ENCODE assay signal across 9 cellular contexts in the genomic region with DNA sequence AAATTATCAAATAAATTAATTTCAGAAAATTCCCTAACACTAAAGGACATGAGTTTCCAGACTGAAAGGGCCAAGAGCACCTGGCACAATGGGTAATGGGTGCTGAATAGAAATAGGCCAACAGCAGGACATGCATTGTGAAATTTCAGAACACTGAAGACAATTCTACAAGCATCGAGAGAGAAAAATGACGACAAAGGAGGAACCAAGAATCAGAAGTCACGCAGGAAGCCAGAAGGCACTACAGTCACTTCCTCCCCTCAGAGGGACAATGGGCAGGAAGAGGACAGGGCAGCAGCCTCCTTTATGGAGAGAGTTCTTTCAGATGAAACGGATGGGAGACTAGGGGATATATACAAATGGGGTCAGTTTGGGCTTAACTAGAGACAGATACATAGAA. TPM values are rescaled to one million over a fixed set of nuclear protein-coding genes. Genes with fewer than 3 reads are reported as not detected.
A peak's percentile ranks its signal among the peaks of the same experiment; 100 is the strongest.
DNase-seq lines count a peak whose midpoint lies in the region; ATAC-seq, FAIRE-seq and TF ChIP-seq lines count a peak whose summit lies in the region.
"Had no signal": no experiment of that assay in that cellular context is flagged by ENCODE, and none has a peak within 500 bp of the region (broad histone marks: within the 10 kb centered on the region; RNA-seq: fewer than 3 reads in every experiment).

No MANE protein-coding gene starts in this region.

- H3K36me3 ChIP-seq in GM12878 (ENCODE audit: control insufficient read depth in 2 of 2, insufficient read depth in 2 of 2, low read length in 1 of 2) = peaks cover 0 to 7% of the 10 kb centered on the region in 2 experiments; a peak in 1 of 4 replicates
- H3K36me3 ChIP-seq in muscle layer of duodenum (ENCODE audit: control insufficient read depth in 1 of 2, insufficient read depth in 2 of 2, low read length in 2 of 2) = peaks cover 0 to 5% of the 10 kb centered on the region in 2 donors
- no peaks in the 10 kb centered on the region for H3K36me3 ChIP-seq in mesendoderm (ENCODE audit: control insufficient read depth, insufficient read depth, low read length)

- H4K20me1 ChIP-seq in GM12878 (ENCODE audit: control insufficient read depth, insufficient read depth) = no peaks in the 10 kb centered on the region

- CTCF ChIA-PET in GM12878 (lab: Yijun Ruan, JAX) = interaction anchor here (2.0 to 3.2 kb wide), 2 partner anchors 10 to 33 kb away, joined by 6 to 18 read pairs; no protein-coding TSS in a partner anchor

- H4K5ac ChIP-seq in mesendoderm (ENCODE audit: low read length) = no peak overlapping the region

- H3K4me2 ChIP-seq in GM12878 (ENCODE audit: control insufficient read depth, insufficient read depth) (no peak overlapping the region), mesendoderm (ENCODE audit: low read length) (no peak overlapping the region)

- intact Hi-C loops in GM12878 (cut with micrococcal nuclease; ENCODE audit: unreplicated experiment) = loop anchor here (5.0 kb wide), 1 partner anchor 278 kb away; no protein-coding TSS in a partner anchor

- H3K23ac ChIP-seq in mesendoderm (ENCODE audit: low read length) = no peak overlapping the region

- peak; percentile 64 to 72; a peak in 2 of 4 replicates for TF ChIP-seq EP300 in GM12878 (IDR thresholded peaks at IDR 0.05; ENCODE audit: borderline replicate concordance in 1 of 2, control insufficient read depth in 1 of 2, low read depth in 2 of 2, low read length in 2 of 2)

- H3K4me1 ChIP-seq in GM12878 (ENCODE audit: control insufficient read depth, insufficient read depth, low read length) (no peaks in the 10 kb centered on the region), muscle layer of duodenum (ENCODE audit: control insufficient read depth in 1 of 2, insufficient read depth in 2 of 2, low read length in 2 of 2) (no peaks in the 10 kb centered on the region), mesendoderm (ENCODE audit: control insufficient read depth, low read depth, low read length) (no peaks in the 10 kb centered on the region)

- peaks cover 14 to 23% (median 18%) of the 10 kb centered on the region in 3 donors for H3K4me1 Mint-ChIP-seq in IgD-negative memory B cell

- in situ Hi-C loops in GM12878 (cut with MboI) = no loop called here

- H3K9ac ChIP-seq in GM12878 (ENCODE audit: control insufficient read depth, insufficient read depth, low read length) = no peak overlapping the region
- H3K9ac ChIP-seq in mesendoderm (ENCODE audit: low read length) = no peak overlapping the region

- FAIRE-seq in GM12878 (lab: Jason Lieb, UNC) = no peak

- H4K8ac ChIP-seq in mesendoderm (ENCODE audit: low read depth, low read length) = no peak overlapping the region

- no peaks in the 10 kb centered on the region for H3K27me3 Mint-ChIP-seq in IgD-negative memory B cell

- H3K4ac ChIP-seq in mesendoderm (ENCODE audit: low read depth, low read length) = no peak overlapping the region

- H3K27ac Mint-ChIP-seq in IgD-negative memory B cell = peak overlapping the region in 2 of 3 donors; percentile 47 to 81

- H2BK120ac ChIP-seq in mesendoderm (ENCODE audit: low read depth, low read length) = no peak overlapping the region

- H2BK5ac ChIP-seq in mesendoderm (ENCODE audit: low read length) = no peak overlapping the region

- H3K18ac ChIP-seq in mesendoderm (ENCODE audit: low read length) = no peak overlapping the region

- RAD21 ChIA-PET in GM12878 (lab: Charles Lee; ENCODE audit: unreplicated experiment) = interaction anchor here (1.1 to 2.2 kb wide), 3 partner anchors 9 to 11 kb away, joined by 3 to 11 read pairs (median 7); no protein-coding TSS in a partner anchor

- H3K27me3 ChIP-seq in GM12878 (replicated peaks in 1 of 2; ENCODE audit: control insufficient read depth in 2 of 2, insufficient read depth in 2 of 2, low read length in 1 of 2) = no peaks in the 10 kb centered on the region
- H3K27me3 ChIP-seq in muscle layer of duodenum (ENCODE audit: low read depth, low read length) = no peaks in the 10 kb centered on the region
- no peaks in the 10 kb centered on the region for H3K27me3 ChIP-seq in mesendoderm (ENCODE audit: insufficient read depth, low read length, poor library complexity)

- SMC1A ChIA-PET in GM12878 (lab: Charles Lee; ENCODE audit: uncharacterized antibody, unreplicated experiment) = interaction anchor here (0.8 to 3.2 kb wide), 9 partner anchors 9 to 105 kb away, joined by 3 to 26 read pairs (median 5); no protein-coding TSS in a partner anchor

- no peak for TF ChIP-seq RAD21 in GM12878 (IDR thresholded peaks at IDR 0.05; ENCODE audit: insufficient read depth, low read depth, low read length)

- no peak overlapping the region for H2AK5ac ChIP-seq in mesendoderm (ENCODE audit: low read length)

- POLR2A ChIA-PET in GM12878 (lab: Charles Lee) = interaction anchor here (1.8 to 8.6 kb wide), 2 partner anchors 9 to 13 kb away, joined by 7 to 49 read pairs; no protein-coding TSS in a partner anchor

- TF ChIP-seq POLR2A in GM12878 (IDR thresholded peaks at IDR 0.05; ENCODE audit: low read depth, low read length) = no peak

- no peaks in the 10 kb centered on the region for H3K9me3 Mint-ChIP-seq in IgD-negative memory B cell

- peak; percentile 93 for ATAC-seq in GM12878
- ATAC-seq in GM19023 (IDR thresholded peaks at IDR 0.05; ENCODE audit: unreplicated experiment) = no peak

- no peaks in the 10 kb centered on the region for H3K79me1 ChIP-seq in mesendoderm (ENCODE audit: low read length)

- H3K27ac ChIP-seq in GM12878 (ENCODE audit: control insufficient read depth, insufficient read depth) = no peak overlapping the region
- H3K27ac ChIP-seq in muscle layer of duodenum (ENCODE audit: low read length) = peak overlapping the region; percentile 14
- no peak overlapping the region for H3K27ac ChIP-seq in mesendoderm (ENCODE audit: low read depth, low read length)

- DNase-seq in GM12865 (ENCODE audit: low read depth) = peak; percentile 42
- DNase-seq in GM12878 (ENCODE audit: low read depth, low spot score) = no peak
- DNase-seq in mesendoderm = no peak
- no peak for DNase-seq in inferior parietal cortex (ENCODE audit: extremely low spot score)
- DNase-seq in NCI-H446 (lab: John Stamatoyannopoulos, UW) = no peak
- DNase-seq: stimulated activated CD4-positive, alpha-beta T cell treated with anti-CD3 and anti-CD28 coated beads, Interleukin-2, amount 100 ng/mL, for 24 hours had no signal

- TF ChIP-seq CTCF in GM12865 (IDR thresholded peaks at IDR 0.05; ENCODE audit: insufficient read depth, low read depth, low read length, missing control alignments) (no peak), GM12878 (IDR thresholded peaks at IDR 0.05 in 2 of 3, conservative IDR thresholded peaks at IDR 0.05 in 1 of 3; ENCODE audit: control insufficient read depth in 2 of 3, extremely low read depth in 1 of 3, insufficient read depth in 1 of 3, low read depth in 3 of 3, low read length in 3 of 3) (no peak)

- H3K56ac ChIP-seq in mesendoderm (ENCODE audit: low read length) = no peak overlapping the region

- H3K9me3 ChIP-seq in GM12878 (replicated peaks; ENCODE audit: control insufficient read depth, insufficient read depth, low read length) = no peaks in the 10 kb centered on the region
- no peaks in the 10 kb centered on the region for H3K9me3 ChIP-seq in muscle layer of duodenum (ENCODE audit: control insufficient read depth in 1 of 2, low read length in 2 of 2)

- no TSS peak for BruUV-seq in GM12878 (replicated peaks; lab: Mats Ljungman, UMichigan)

- H3K4me3 Mint-ChIP-seq in IgD-negative memory B cell = peak overlapping the region in 3 of 4 donors; percentile 18 to 65 (median 56)

- WGBS in GM12878 (ENCODE audit: insufficient coverage, insufficient replicate concordance, low lambda C conversion rate, missing lambda C conversion rate) = 6% methylated on average over 4 of the region's 4 CpGs
- no CpG with 5 or more reads among the region's 4 CpGs for WGBS in mesendoderm (ENCODE audit: extremely low coverage, insufficient coverage, low lambda C conversion rate)

- H2AFZ ChIP-seq in GM12878 (ENCODE audit: control insufficient read depth, low read depth, low read length) = no peak overlapping the region

- H2BK15ac ChIP-seq in mesendoderm (replicated peaks; ENCODE audit: low read depth) = no peak overlapping the region

- no peaks in the 10 kb centered on the region for H3K79me2 ChIP-seq in GM12878 (ENCODE audit: control insufficient read depth, insufficient read depth, low read length)
- H3K79me2 ChIP-seq in mesendoderm (ENCODE audit: control insufficient read depth, insufficient read depth, low read length) = no peaks in the 10 kb centered on the region

- no peak overlapping the region for H3K4me3 ChIP-seq in GM12865 (ENCODE audit: low read depth, low read length)
- H3K4me3 ChIP-seq in GM12878 = no peak overlapping the region
- H3K4me3 ChIP-seq in muscle layer of duodenum (ENCODE audit: low read depth in 1 of 2, low read length in 2 of 2) = no peak overlapping the region
- H3K4me3 ChIP-seq in mesendoderm (ENCODE audit: low read length) = no peak overlapping the region

- H3K36me3 Mint-ChIP-seq in IgD-negative memory B cell = peaks cover 2% of the 10 kb centered on the region

RNA-seq across cellular contexts. Expression of gene TMEM230, which starts 22.7 kb away (rescaled TPM):
- 183 TPM for polyA plus RNA-seq in IgD-negative memory B cell
- total RNA-seq in GM12878 (2013; cell fraction: nucleolus; rRNA removed) = 48.5 and 48.6 TPM in 2 replicates
- 139 and 176 TPM in 2 replicates for total RNA-seq in GM12878 (2014; rRNA removed)
- 102 and 105 TPM in 2 replicates for total RNA-seq in GM12878 (2014; rRNA removed; fragmentation: Illumina TruSeq; extraction: Trizol)
- total RNA-seq in GM12878 (2021) = 81.7 and 82.4 TPM in 2 replicates
- polyA plus RNA-seq in GM12878 (2011; ENCODE audit: low read depth) = 55.1 TPM
- 131 and 151 TPM in 2 replicates for polyA plus RNA-seq in GM12878 (2011; rRNA removed)
- 99.3 and 105 TPM in 2 replicates for polyA plus RNA-seq in GM12878 (2011; cell fraction: cytosol; rRNA removed)
- polyA plus RNA-seq in GM12878 (2011; cell fraction: nucleus; rRNA removed) = 32.1 and 46.0 TPM in 2 replicates
- polyA plus RNA-seq in GM12878 (2012) = 72.7 and 77.3 TPM in 2 replicates
- 129 and 150 TPM in 2 replicates for polyA plus RNA-seq in GM12878 (2014; fragmentation: Illumina TruSeq; extraction: Trizol)
- 10 to 100 TPM; 53.0 to 69.1 TPM for polyA plus RNA-seq in GM12878 (2014; fragmentation: Nextera tagmentation; extraction: Ambion mirVana)
- 141 and 157 TPM in 2 replicates for polyA plus RNA-seq in GM12878 (2014; rRNA removed)
- 100 to 1,000 TPM; 183 to 185 TPM for polyA plus RNA-seq in GM12878 (2016; fragmentation: Nextera tagmentation; extraction: Ambion mirVana)
- 38.9 and 49.5 TPM in 2 replicates for polyA minus RNA-seq in GM12878 (2011; rRNA and poly(A)+ RNA removed)
- polyA minus RNA-seq in GM12878 (2011; cell fraction: cytosol; rRNA and poly(A)+ RNA removed) = 17.6 and 21.7 TPM in 2 replicates
- 10.4 and 10.6 TPM in 2 replicates for polyA minus RNA-seq in GM12878 (2011; cell fraction: nucleus; rRNA and poly(A)+ RNA removed)
- polyA plus RNA-seq in mesendoderm (2013, experiment 1 of 2) = 92.8 TPM
- 98.8 TPM for polyA plus RNA-seq in mesendoderm (2013, experiment 2 of 2)

RNA-seq across cellular contexts. Expression of gene PCNA, which starts 29.6 kb away (rescaled TPM):
- polyA plus RNA-seq in IgD-negative memory B cell (42.1 TPM), GM12878 (2011; rRNA removed) (565 and 738 TPM in 2 replicates), GM12878 (2014; fragmentation: Illumina TruSeq; extraction: Trizol) (459 and 487 TPM in 2 replicates), GM12878 (2014; fragmentation: Nextera tagmentation; extraction: Ambion mirVana) (100 to 1,000 TPM; 651 to 694 TPM), GM12878 (2014; rRNA removed) (464 and 516 TPM in 2 replicates), GM12878 (2016; fragmentation: Nextera tagmentation; extraction: Ambion mirVana) (100 to 1,000 TPM; 568 to 618 TPM)
- 68.2 and 72.6 TPM in 2 replicates for total RNA-seq in GM12878 (2013; cell fraction: nucleolus; rRNA removed)
- total RNA-seq in GM12878 (2014; rRNA removed) (493 and 526 TPM in 2 replicates), GM12878 (2014; rRNA removed; fragmentation: Illumina TruSeq; extraction: Trizol) (470 and 509 TPM in 2 replicates), GM12878 (2021) (389 and 402 TPM in 2 replicates)
- 175 TPM for polyA plus RNA-seq in GM12878 (2011; ENCODE audit: low read depth)
- polyA plus RNA-seq in GM12878 (2011; cell fraction: cytosol; rRNA removed) = 683 and 744 TPM in 2 replicates
- polyA plus RNA-seq in GM12878 (2011; cell fraction: nucleus; rRNA removed) = 317 and 447 TPM in 2 replicates
- 215 and 236 TPM in 2 replicates for polyA plus RNA-seq in GM12878 (2012)
- polyA minus RNA-seq in GM12878 (2011; rRNA and poly(A)+ RNA removed) = 328 and 409 TPM in 2 replicates
- 236 and 284 TPM in 2 replicates for polyA minus RNA-seq in GM12878 (2011; cell fraction: cytosol; rRNA and poly(A)+ RNA removed)
- polyA minus RNA-seq in GM12878 (2011; cell fraction: nucleus; rRNA and poly(A)+ RNA removed) = 83.2 and 141 TPM in 2 replicates
- 273 TPM for polyA plus RNA-seq in mesendoderm (2013, experiment 1 of 2)
- 276 TPM for polyA plus RNA-seq in mesendoderm (2013, experiment 2 of 2)

RNA-seq across cellular contexts. Expression of gene CDS2, which starts 36.6 kb away (rescaled TPM):
- polyA plus RNA-seq in IgD-negative memory B cell (42.3 TPM), GM12878 (2011; rRNA removed) (89.4 and 94.7 TPM in 2 replicates), GM12878 (2014; fragmentation: Illumina TruSeq; extraction: Trizol) (26.4 and 29.3 TPM in 2 replicates), GM12878 (2014; fragmentation: Nextera tagmentation; extraction: Ambion mirVana) (10 to 100 TPM; 11.5 to 15.4 TPM), GM12878 (2014; rRNA removed) (13.5 and 17.8 TPM in 2 replicates), GM12878 (2016; fragmentation: Nextera tagmentation; extraction: Ambion mirVana) (10 to 100 TPM; 59.5 to 59.8 TPM)
- total RNA-seq in GM12878 (2013; cell fraction: nucleolus; rRNA removed) = 65.8 and 72.7 TPM in 2 replicates
- total RNA-seq in GM12878 (2014; rRNA removed) (16.5 and 19.6 TPM in 2 replicates), GM12878 (2014; rRNA removed; fragmentation: Illumina TruSeq; extraction: Trizol) (19.3 and 19.8 TPM in 2 replicates), GM12878 (2021) (41.1 and 41.4 TPM in 2 replicates)
- 8.5 TPM for polyA plus RNA-seq in GM12878 (2011; ENCODE audit: low read depth)
- 34.4 and 52.3 TPM in 2 replicates for polyA plus RNA-seq in GM12878 (2011; cell fraction: cytosol; rRNA removed)
- 38.5 and 57.8 TPM in 2 replicates for polyA plus RNA-seq in GM12878 (2011; cell fraction: nucleus; rRNA removed)
- polyA plus RNA-seq in GM12878 (2012) = 9.9 and 13.1 TPM in 2 replicates
- 64.4 and 105 TPM in 2 replicates for polyA minus RNA-seq in GM12878 (2011; rRNA and poly(A)+ RNA removed)
- 9.4 and 16.5 TPM in 2 replicates for polyA minus RNA-seq in GM12878 (2011; cell fraction: cytosol; rRNA and poly(A)+ RNA removed)
- polyA minus RNA-seq in GM12878 (2011; cell fraction: nucleus; rRNA and poly(A)+ RNA removed) = 15.5 and 20.8 TPM in 2 replicates
- polyA plus RNA-seq in mesendoderm (2013, experiment 1 of 2) = 26.4 TPM
- polyA plus RNA-seq in mesendoderm (2013, experiment 2 of 2) = 25.4 TPM
